ENCODE assay signal across 9 cellular contexts in the genomic region with DNA sequence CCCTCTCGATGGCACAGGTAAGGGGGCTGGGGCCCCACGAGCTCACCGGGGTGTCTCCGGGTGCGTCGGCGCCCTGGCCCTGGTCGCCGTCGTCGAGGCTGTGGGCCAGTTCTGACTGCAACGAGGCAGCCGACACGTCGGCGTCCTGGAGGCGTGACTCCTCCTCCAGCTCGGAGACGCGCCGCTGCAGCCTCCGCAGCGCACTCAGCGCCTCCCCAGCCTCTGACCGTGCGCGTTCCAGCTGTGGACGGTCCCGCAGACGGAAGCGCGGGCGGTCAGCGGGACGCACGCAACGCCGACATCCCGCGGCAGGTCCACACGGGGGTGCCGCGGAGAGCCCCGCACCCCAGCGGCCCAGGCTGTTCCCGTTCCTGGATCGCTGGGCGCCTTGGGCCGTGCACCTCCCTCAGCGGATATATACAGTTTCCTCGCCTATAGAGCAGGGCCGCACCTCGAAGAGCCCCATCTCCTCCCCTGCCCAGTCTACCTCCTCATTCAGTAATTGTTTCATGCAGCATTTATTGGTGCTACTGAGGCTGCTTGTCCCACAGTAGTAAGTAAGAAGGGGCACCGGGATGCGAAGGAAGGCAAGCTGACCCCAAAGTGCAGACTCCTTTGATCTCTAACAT.
DNase-seq lines count a peak whose midpoint lies in the region; ATAC-seq lines count a peak whose summit lies in the region.
"Had no signal": no experiment of that assay in that cellular context is flagged by ENCODE, and none has a peak within 500 bp of the region (broad histone marks: within the 10 kb centered on the region; RNA-seq: fewer than 3 reads in every experiment).

No MANE protein-coding gene starts in this region.

- DNase-seq in stimulated activated CD4-positive, alpha-beta T cell treated with anti-CD3 and anti-CD28 coated beads, Interleukin-15, amount 100 ng/mL, for 24 hours, result peak; percentile 73
- no peak for DNase-seq in stimulated activated CD4-positive, alpha-beta T cell treated with anti-CD3 and anti-CD28 coated beads, Interleukin-12 subunit alpha, Interleukin-12 subunit beta, amount 100 ng/mL, for 4 hours
- DNase-seq in activated T-cell treated with anti-CD3 and anti-CD28 coated beads, Interleukin-2, amount 50 U/mL, for 48 hours, result peak; percentile 57 to 76
- DNase-seq in hepatic stellate cell (ENCODE audit: low spot score), result peak; percentile 71
- DNase-seq in germinal center (ENCODE audit: low spot score), result no peak
- DNase-seq: NCI-H510A treated with DMSO at 0.1 percent for 48 hours had no signal

- ATAC-seq in GM21528 (IDR thresholded peaks at IDR 0.05; ENCODE audit: low FRiP score, unreplicated experiment) (no peak), HG03469 (IDR thresholded peaks at IDR 0.05; ENCODE audit: unreplicated experiment) (no peak), GM18519 (IDR thresholded peaks at IDR 0.05; ENCODE audit: low FRiP score, unreplicated experiment) (no peak)

Comparison
In these comparisons a context has a peak if more than half of its experiments do, and no peak if none do; other contexts are left out.
1. DNase-seq: peak in stimulated activated CD4-positive, alpha-beta T cell treated with anti-CD3 and anti-CD28 coated beads, Interleukin-15, amount 100 ng/mL, for 24 hours (single experiment), activated T-cell treated with anti-CD3 and anti-CD28 coated beads, Interleukin-2, amount 50 U/mL, for 48 hours (2 of 2) and hepatic stellate cell (single experiment); none in stimulated activated CD4-positive, alpha-beta T cell treated with anti-CD3 and anti-CD28 coated beads, Interleukin-12 subunit alpha, Interleukin-12 subunit beta, amount 100 ng/mL, for 4 hours (single experiment) and germinal center (single experiment).